Comparison of ENCODE assay signal across 26 cellular contexts in genomic region chr2:61416871-61417645, GRCh38. TPM values are rescaled to one million over a fixed set of nuclear protein-coding genes. Genes with fewer than 3 reads are reported as not detected.
DNase-seq lines count a peak whose midpoint lies in the region; ATAC-seq, FAIRE-seq and TF ChIP-seq lines count a peak whose summit lies in the region.
"Had no signal": no experiment of that assay in that cellular context is flagged by ENCODE, and none has a peak within 500 bp of the region (broad histone marks: within the 10 kb centered on the region; RNA-seq: fewer than 3 reads in every experiment).

No MANE protein-coding gene starts in this region.

- 90% methylated on average over 9 of the region's 9 CpGs for WGBS in A549 (ENCODE audit: missing lambda C conversion rate)
- WGBS in H9 (ENCODE audit: extremely low coverage, insufficient read length, low lambda C conversion rate) = no CpG with 5 or more reads among the region's 9 CpGs

- H3K9me3 ChIP-seq in A549 (no peaks in the 10 kb centered on the region), H9 (ENCODE audit: control insufficient read depth, low read depth, low read length) (no peaks in the 10 kb centered on the region)
- H3K9me3 ChIP-seq: BE2C; BLaER1 treated with 17β-estradiol and CSF1 and Interleukin-3, amounts not matched to agents 10 nM and 100 nM had no signal

- no peak for TF ChIP-seq POLR2A in A549 (IDR thresholded peaks at IDR 0.05; ENCODE audit: low read length)

- no peak for ATAC-seq in activated CD4-positive, alpha-beta T cell treated with anti-CD3 and anti-CD28 coated beads for 36 hours
- ATAC-seq in A549 (no peak), GM18517 (IDR thresholded peaks at IDR 0.05; ENCODE audit: unreplicated experiment) (no peak)
- ATAC-seq in stimulated activated naive CD8-positive, alpha-beta T cell treated with anti-CD3 and anti-CD28 coated beads, Interleukin-15, Interleukin-2, amounts not matched to agents 100 U/mL and 50 U/mL, for 24 hours = no peak

- FAIRE-seq in A549 (lab: Jason Lieb, UNC) = no peak
- FAIRE-seq: A204.1, D721Med, GM12892, GM19239, H54 had no signal

- H3K18ac ChIP-seq in H9 (ENCODE audit: insufficient read length, low read depth, low read length) = no peak overlapping the region

- peaks cover 46% of the 10 kb centered on the region for H3K4me1 ChIP-seq in A549
- no peaks in the 10 kb centered on the region for H3K4me1 ChIP-seq in H9 (ENCODE audit: insufficient read depth, low read length)
- H3K4me1 ChIP-seq: BE2C had no signal

- H2BK5ac ChIP-seq in H9 (ENCODE audit: insufficient read length, low read length) = no peak overlapping the region

- H3K79me2 ChIP-seq in H9 (ENCODE audit: insufficient read depth, low read length) = peaks cover 5% of the 10 kb centered on the region; the same call in 1 of the 2 replicates

- H2AK5ac ChIP-seq in H9 (ENCODE audit: insufficient read length, low read length) = no peak overlapping the region

- no peak overlapping the region for H3K4ac ChIP-seq in H9 (ENCODE audit: low read depth, low read length)

- H3K9me3 Mint-ChIP-seq in activated CD4-positive, alpha-beta T cell treated with anti-CD3 and anti-CD28 coated beads, Interleukin-2, amount 10 ng/mL, durations not matched to agents 24 days and 14 days = no peaks in the 10 kb centered on the region
- no peaks in the 10 kb centered on the region for H3K9me3 Mint-ChIP-seq in activated CD4-positive, alpha-beta T cell treated with anti-CD3 and anti-CD28 coated beads for 36 hours (ENCODE audit: low read depth)
- H3K9me3 Mint-ChIP-seq in H9 (no peaks in the 10 kb centered on the region), mesothelial cell of epicardium (no peaks in the 10 kb centered on the region)
- H3K9me3 Mint-ChIP-seq: CD4-positive, alpha-beta T cell; CD8-positive, alpha-beta memory T cell had no signal

- no peak overlapping the region for H2BK120ac ChIP-seq in H9 (ENCODE audit: low read depth, low read length, poor library complexity, severe bottlenecking)

- POLR2A ChIA-PET in activated CD4-positive, alpha-beta T cell treated with anti-CD3 and anti-CD28 coated beads for 36 hours (lab: Charles Lee) = no interaction called here
- POLR2A ChIA-PET in A549 (lab: Yijun Ruan, JAX) = interaction anchor here (0.6 kb wide), 1 partner anchor 34 kb away, joined by 8 read pairs; no protein-coding TSS in a partner anchor

- CTCF ChIA-PET in activated CD4-positive, alpha-beta T cell treated with anti-CD3 and anti-CD28 coated beads for 36 hours (lab: Charles Lee) = interaction anchor here (1.2 to 1.9 kb wide), 3 partner anchors 9 to 17 kb away, joined by 4 to 9 read pairs (median 6); no protein-coding TSS in a partner anchor
- CTCF ChIA-PET in A549 (lab: Yijun Ruan, JAX) = interaction anchor here (1.2 kb wide), 1 partner anchor 10 kb away, joined by 4 read pairs; no protein-coding TSS in a partner anchor

- H2BK12ac ChIP-seq in H9 (ENCODE audit: insufficient read length, low read depth, low read length) = no peak overlapping the region

- H3K23ac ChIP-seq in H9 (ENCODE audit: insufficient read length, low read depth, low read length) = no peak overlapping the region

- H3K79me1 ChIP-seq in H9 (ENCODE audit: insufficient read depth, low read depth, low read length, poor library complexity, severe bottlenecking) = peaks cover 6% of the 10 kb centered on the region

- no peaks in the 10 kb centered on the region for H4K20me1 ChIP-seq in H9 (ENCODE audit: control insufficient read depth, insufficient read depth, insufficient read length)

- H3K27ac Mint-ChIP-seq in activated CD4-positive, alpha-beta T cell treated with anti-CD3 and anti-CD28 coated beads, Interleukin-2, amount 10 ng/mL, durations not matched to agents 24 days and 14 days = no peak overlapping the region
- no peak overlapping the region for H3K27ac Mint-ChIP-seq in activated CD4-positive, alpha-beta T cell treated with anti-CD3 and anti-CD28 coated beads for 36 hours
- H3K27ac Mint-ChIP-seq in H9 (peak overlapping the region in 2 of 3 experiments; percentile 40 to 44; a peak in 2 of 7 replicates), mesothelial cell of epicardium (peak overlapping the region; percentile 88)
- H3K27ac Mint-ChIP-seq: CD4-positive, alpha-beta T cell; CD8-positive, alpha-beta memory T cell had no signal

- H3K4me2 ChIP-seq in A549 = no peak overlapping the region
- no peak overlapping the region for H3K4me2 ChIP-seq in H9 (ENCODE audit: insufficient read depth, insufficient read length, low read length)
- H3K4me2 ChIP-seq: BLaER1 treated with 17β-estradiol and CSF1 and Interleukin-3, amounts not matched to agents 10 nM and 100 nM had no signal

- no peak for TF ChIP-seq CTCF in A549 (IDR thresholded peaks at IDR 0.05)
- no peak for TF ChIP-seq CTCF in H9 (conservative IDR thresholded peaks at IDR 0.05)
- no peak for TF ChIP-seq CTCF in mesothelial cell of epicardium (IDR thresholded peaks at IDR 0.05; ENCODE audit: unreplicated experiment)

- H3K56ac ChIP-seq in H9 (ENCODE audit: insufficient read length, low read depth, low read length) = no peak overlapping the region

- no peak overlapping the region for H2BK15ac ChIP-seq in H9 (ENCODE audit: low read depth, low read length)

- H4K91ac ChIP-seq in H9 (ENCODE audit: insufficient read length, low read depth, low read length) = no peak overlapping the region

- H3K27ac ChIP-seq in A549 (no peak overlapping the region), H9 (ENCODE audit: insufficient read length, low read depth, low read length) (no peak overlapping the region)
- H3K27ac ChIP-seq: 22Rv1; BLaER1 treated with 17β-estradiol and CSF1 and Interleukin-3, amounts not matched to agents 10 nM and 100 nM had no signal

- H3K4me3 Mint-ChIP-seq in activated CD4-positive, alpha-beta T cell treated with anti-CD3 and anti-CD28 coated beads, Interleukin-2, amount 10 ng/mL, durations not matched to agents 24 days and 14 days = no peak overlapping the region
- no peak overlapping the region for H3K4me3 Mint-ChIP-seq in activated CD4-positive, alpha-beta T cell treated with anti-CD3 and anti-CD28 coated beads for 36 hours
- no peak overlapping the region for H3K4me3 Mint-ChIP-seq in H9
- H3K4me3 Mint-ChIP-seq in mesothelial cell of epicardium = no peak overlapping the region
- H3K4me3 Mint-ChIP-seq: CD14-positive monocyte; CD4-positive, alpha-beta T cell; CD8-positive, alpha-beta memory T cell had no signal

- H3K27me3 Mint-ChIP-seq in activated CD4-positive, alpha-beta T cell treated with anti-CD3 and anti-CD28 coated beads, Interleukin-2, amount 10 ng/mL, durations not matched to agents 24 days and 14 days = no peaks in the 10 kb centered on the region
- H3K27me3 Mint-ChIP-seq in activated CD4-positive, alpha-beta T cell treated with anti-CD3 and anti-CD28 coated beads for 36 hours = no peaks in the 10 kb centered on the region
- H3K27me3 Mint-ChIP-seq in H9 (ENCODE audit: low read depth) (no peaks in the 10 kb centered on the region), mesothelial cell of epicardium (ENCODE audit: low read depth) (no peaks in the 10 kb centered on the region)
- H3K27me3 Mint-ChIP-seq: CD4-positive, alpha-beta T cell; CD8-positive, alpha-beta memory T cell had no signal

- DNase-seq in activated CD4-positive, alpha-beta T cell treated with anti-CD3 and anti-CD28 coated beads, Interleukin-2, amount 10 ng/mL, durations not matched to agents 24 days and 14 days = peak; percentile 38
- DNase-seq in activated CD4-positive, alpha-beta T cell treated with anti-CD3 and anti-CD28 coated beads for 36 hours = no peak
- DNase-seq in A549 (ENCODE audit: low read depth in 1 of 2, low spot score in 1 of 2) = no peak
- no peak for DNase-seq in H9
- no peak for DNase-seq in mesothelial cell of epicardium (ENCODE audit: low spot score in 2 of 2, unreplicated experiment in 2 of 2)
- DNase-seq in stimulated activated naive CD8-positive, alpha-beta T cell treated with anti-CD3 and anti-CD28 coated beads, Interleukin-15, Interleukin-2, amounts not matched to agents 100 U/mL and 50 U/mL, for 24 hours = no peak
- DNase-seq: ACHN; AML-193; BE2C; CD4-positive, alpha-beta T cell; CD8-positive, alpha-beta memory T cell; DMS 273 treated with DMSO at 0.1 percent for 48 hours; DMS79; EL; GF-D8; GOT3; HCEC 1CT had no signal

- H3K4me1 Mint-ChIP-seq in activated CD4-positive, alpha-beta T cell treated with anti-CD3 and anti-CD28 coated beads, Interleukin-2, amount 10 ng/mL, durations not matched to agents 24 days and 14 days = peaks cover 22% of the 10 kb centered on the region
- H3K4me1 Mint-ChIP-seq in activated CD4-positive, alpha-beta T cell treated with anti-CD3 and anti-CD28 coated beads for 36 hours = peaks cover 36% of the 10 kb centered on the region
- H3K4me1 Mint-ChIP-seq in H9 = peaks cover 2 to 6% of the 10 kb centered on the region in 2 experiments; a peak in 2 of 4 replicates
- H3K4me1 Mint-ChIP-seq in mesothelial cell of epicardium = peaks cover 35% of the 10 kb centered on the region

- no peak overlapping the region for H2BK20ac ChIP-seq in H9 (ENCODE audit: low read depth, low read length, poor library complexity, severe bottlenecking)

- no peak overlapping the region for H4K5ac ChIP-seq in H9 (ENCODE audit: insufficient read length, low read depth, low read length)

- no peak overlapping the region for H2AFZ ChIP-seq in H9 (ENCODE audit: low read length)

- no peak overlapping the region for H3K9ac ChIP-seq in H9 (ENCODE audit: extremely low read depth, insufficient read length, low read length)
- H3K9ac ChIP-seq: BLaER1 treated with 17β-estradiol and CSF1 and Interleukin-3, amounts not matched to agents 10 nM and 100 nM had no signal

- H4K8ac ChIP-seq in H9 (replicated peaks; ENCODE audit: insufficient read length, low read depth, low read length) = no peak overlapping the region

- no peaks in the 10 kb centered on the region for H3K27me3 ChIP-seq in H9 (ENCODE audit: insufficient read depth, low read length)
- H3K27me3 ChIP-seq: BE2C; BLaER1 treated with 17β-estradiol and CSF1 and Interleukin-3, amounts not matched to agents 10 nM and 100 nM had no signal

- no peaks in the 10 kb centered on the region for H3K23me2 ChIP-seq in H9 (ENCODE audit: insufficient read length, low read depth, low read length, poor library complexity, severe bottlenecking)

- intact Hi-C loops in activated CD4-positive, alpha-beta T cell treated with anti-CD3 and anti-CD28 coated beads, Interleukin-2, amount 10 ng/mL, durations not matched to agents 24 days and 14 days (cut with micrococcal nuclease) = no loop called here
- intact Hi-C loops in activated CD4-positive, alpha-beta T cell treated with anti-CD3 and anti-CD28 coated beads for 36 hours (cut with DNase I, micrococcal nuclease) = no loop called here

- TF ChIP-seq RAD21 in A549 (conservative IDR thresholded peaks at IDR 0.05 in 1 of 2, IDR thresholded peaks at IDR 0.05 in 1 of 2) = no peak

- peaks cover 2% of the 10 kb centered on the region for H3K36me3 Mint-ChIP-seq in activated CD4-positive, alpha-beta T cell treated with anti-CD3 and anti-CD28 coated beads, Interleukin-2, amount 10 ng/mL, durations not matched to agents 24 days and 14 days (ENCODE audit: low read depth)
- H3K36me3 Mint-ChIP-seq in activated CD4-positive, alpha-beta T cell treated with anti-CD3 and anti-CD28 coated beads for 36 hours (ENCODE audit: low read depth) = peaks cover 3% of the 10 kb centered on the region
- H3K36me3 Mint-ChIP-seq in H9 (ENCODE audit: insufficient read depth in 1 of 3, low read depth in 3 of 3) (peaks cover 0 to 12% (median 4%) of the 10 kb centered on the region in 3 experiments; a peak in 3 of 7 replicates), mesothelial cell of epicardium (peaks cover 3% of the 10 kb centered on the region)

- H3K4me3 ChIP-seq in A549 = no peak overlapping the region
- H3K4me3 ChIP-seq: BLaER1 treated with 17β-estradiol and CSF1 and Interleukin-3, amounts not matched to agents 10 nM and 100 nM had no signal

- no peak for TF ChIP-seq EP300 in A549 (IDR thresholded peaks at IDR 0.05)

- no peak overlapping the region for H3T11ph ChIP-seq in H9 (ENCODE audit: low read length)

- no peak overlapping the region for H3K14ac ChIP-seq in H9 (ENCODE audit: insufficient read depth, low read length)

RNA-seq across cellular contexts. Expression of gene USP34, which starts 53.8 kb away (rescaled TPM):
- 84.3 and 93.8 TPM in 2 replicates for total RNA-seq in activated CD4-positive, alpha-beta T cell treated with anti-CD3 and anti-CD28 coated beads, Interleukin-2, amount 10 ng/mL, durations not matched to agents 24 days and 14 days
- total RNA-seq in activated CD4-positive, alpha-beta T cell treated with anti-CD3 and anti-CD28 coated beads for 36 hours = 10 to 100 TPM; 63.7 to 67.6 TPM
- polyA plus RNA-seq in A549 (2011; rRNA removed) (132 TPM in 2 replicates), A549 (2017; fragmentation: RNase III; extraction: RNeasy Plus Mini Kit Qiagen cat#74134 plus additional on column Dnase treatment) (47.7 to 50.7 TPM (median 48.2 TPM) in 3 replicates)
- 23.8 and 26.5 TPM in 2 replicates for polyA plus RNA-seq in A549 (2012; cell fraction: cytosol; rRNA removed)
- polyA plus RNA-seq in A549 (2012; cell fraction: nucleus; rRNA removed) = 35.8 and 62.6 TPM in 2 replicates
- 178 and 191 TPM in 2 replicates for polyA minus RNA-seq in A549 (2011; rRNA and poly(A)+ RNA removed)
- total RNA-seq in H9 (2021) (84.3 and 93.9 TPM in 2 replicates), mesothelial cell of epicardium (149 to 157 TPM (median 155 TPM) in 3 replicates)

Comparison
In these comparisons a context has a peak if more than half of its experiments do, and no peak if none do; other contexts are left out.
1. H3K27ac Mint-ChIP-seq: peak in H9 (2 of 3) and mesothelial cell of epicardium (single experiment); none in activated CD4-positive, alpha-beta T cell treated with anti-CD3 and anti-CD28 coated beads, Interleukin-2, amount 10 ng/mL, durations not matched to agents 24 days and 14 days (single experiment) and activated CD4-positive, alpha-beta T cell treated with anti-CD3 and anti-CD28 coated beads for 36 hours (single experiment).